ENCODE assay signal across 1 cellular context in the genomic region with DNA sequence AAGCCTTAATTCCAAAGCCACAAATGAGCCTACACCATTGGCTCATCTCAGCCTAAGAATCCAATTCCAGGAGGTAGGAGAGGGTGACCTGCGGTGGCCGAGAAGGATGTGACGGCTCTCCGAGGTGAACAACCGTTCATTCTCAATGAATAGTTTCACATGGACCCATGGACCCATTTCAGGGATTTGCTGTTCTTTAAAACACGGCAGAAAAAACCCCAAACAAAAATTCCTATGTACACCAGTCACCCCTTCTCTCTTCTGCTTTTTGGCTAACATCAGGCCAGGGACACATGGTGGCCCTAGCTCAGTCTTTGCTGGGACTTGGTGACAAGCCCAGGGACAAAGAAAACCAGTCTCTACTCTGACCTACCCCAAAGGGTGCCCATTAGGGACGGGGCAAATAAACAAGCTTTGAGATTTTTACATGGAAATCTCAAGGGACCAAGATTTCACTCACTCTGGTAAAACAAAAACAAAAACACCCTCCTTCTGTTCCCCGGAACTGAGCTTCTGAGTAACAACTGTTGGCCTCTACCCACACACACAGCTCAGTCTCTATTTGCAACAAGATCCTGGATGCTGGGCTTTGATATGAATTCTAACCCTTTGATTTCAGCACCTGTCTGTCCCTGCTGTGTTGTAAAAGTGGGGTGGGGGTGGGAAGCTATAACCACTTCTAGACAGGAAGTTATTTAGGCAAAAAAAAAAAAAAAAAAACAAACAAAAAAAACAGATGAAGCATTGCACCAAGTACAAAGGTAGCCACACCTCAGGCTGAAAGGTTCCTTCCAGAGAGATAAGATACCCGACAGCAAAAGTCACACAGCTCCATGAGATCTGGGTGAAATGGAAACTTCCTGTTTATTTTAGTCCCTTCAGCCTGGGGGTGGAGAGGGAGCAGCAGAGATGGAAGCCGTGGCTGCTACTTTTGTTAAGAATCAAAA.
TF ChIP-seq lines count a peak whose summit lies in the region.

No MANE protein-coding gene starts in this region.

TF ChIP-seq in IMR-90, 13 proteins besides CTCF, POLR2A, EP300 and RAD21 (continued from another document):
- TF ChIP-seq, protein P1, sequence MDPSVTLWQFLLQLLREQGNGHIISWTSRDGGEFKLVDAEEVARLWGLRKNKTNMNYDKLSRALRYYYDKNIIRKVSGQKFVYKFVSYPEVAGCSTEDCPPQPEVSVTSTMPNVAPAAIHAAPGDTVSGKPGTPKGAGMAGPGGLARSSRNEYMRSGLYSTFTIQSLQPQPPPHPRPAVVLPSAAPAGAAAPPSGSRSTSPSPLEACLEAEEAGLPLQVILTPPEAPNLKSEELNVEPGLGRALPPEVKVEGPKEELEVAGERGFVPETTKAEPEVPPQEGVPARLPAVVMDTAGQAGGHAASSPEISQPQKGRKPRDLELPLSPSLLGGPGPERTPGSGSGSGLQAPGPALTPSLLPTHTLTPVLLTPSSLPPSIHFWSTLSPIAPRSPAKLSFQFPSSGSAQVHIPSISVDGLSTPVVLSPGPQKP (IDR thresholded peaks at IDR 0.05; ENCODE audit: borderline replicate concordance, low read depth, low read length) = no peak
- TF ChIP-seq CHD1 (IDR thresholded peaks at IDR 0.05; ENCODE audit: low read depth, low read length) = no peak
- TF ChIP-seq NFE2L2 (IDR thresholded peaks at IDR 0.05; ENCODE audit: low read depth, low read length) = no peak
- TF ChIP-seq BHLHE40 (IDR thresholded peaks at IDR 0.05; ENCODE audit: low read depth, low read length) = no peak
TF ChIP-seq in IMR-90: peak in this region for 0.
